1 cellular context compared by ENCODE assay signal in genomic region chr12:131840643-131841416, GRCh38.
TF ChIP-seq lines count a peak whose summit lies in the region.

No MANE protein-coding gene starts in this region.

TF ChIP-seq in H1, 55 proteins besides CTCF, POLR2A, EP300 and RAD21:
- TF ChIP-seq CBX8 (IDR thresholded peaks at IDR 0.05; ENCODE audit: borderline replicate concordance, low read depth, low read length), result no peak
- no peak for TF ChIP-seq TAF7 (optimal IDR thresholded peaks at IDR 0.05; ENCODE audit: borderline replicate concordance, low read depth, low read length)
- TF ChIP-seq JUN (IDR thresholded peaks at IDR 0.05; ENCODE audit: low read depth, low read length), result no peak
- no peak for TF ChIP-seq CEBPB (IDR thresholded peaks at IDR 0.05; ENCODE audit: low read depth, low read length)
- no peak for TF ChIP-seq PHF8 (conservative IDR thresholded peaks at IDR 0.05; ENCODE audit: low read depth, low read length)
- TF ChIP-seq HDAC6 (IDR thresholded peaks at IDR 0.05; ENCODE audit: low read depth, low read length), result no peak
- TF ChIP-seq GTF2F1 (IDR thresholded peaks at IDR 0.05; ENCODE audit: borderline replicate concordance, low read depth, low read length), result no peak
- TF ChIP-seq GABPA (IDR thresholded peaks at IDR 0.05; ENCODE audit: borderline replicate concordance, insufficient read depth, low read length), result no peak
- TF ChIP-seq KDM4A (IDR thresholded peaks at IDR 0.05; ENCODE audit: low read depth, low read length, severe bottlenecking), result no peak
- TF ChIP-seq SRF (IDR thresholded peaks at IDR 0.05; ENCODE audit: low read depth, low read length), result no peak
- TF ChIP-seq CHD2 (IDR thresholded peaks at IDR 0.05; ENCODE audit: low read length), result no peak
